In genomic region chr14:22566266-22566665, GRCh38 we compare ENCODE assay signal across 7 cellular contexts. TPM values are rescaled to one million over a fixed set of nuclear protein-coding genes. Genes with fewer than 3 reads are reported as not detected.
DNase-seq lines count a peak whose midpoint lies in the region; ATAC-seq and TF ChIP-seq lines count a peak whose summit lies in the region.
"Not testable (repeated sequence)": the region's sequence is repeated elsewhere in the genome, so short reads cannot be mapped to it uniquely, and the experiment has no call there.

No MANE protein-coding gene starts in this region.

- peaks cover 76% of the 10 kb centered on the region for H3K36me3 Mint-ChIP-seq in Caco-2 (ENCODE audit: insufficient read depth, unreplicated experiment)
- H3K36me3 Mint-ChIP-seq in activated CD4-positive, alpha-beta T cell treated with anti-CD3 and anti-CD28 coated beads, Interleukin-2, amount 10 ng/mL, durations not matched to agents 7 days and 5 days (ENCODE audit: low read depth) = peaks cover 73% of the 10 kb centered on the region
- not testable (repeated sequence) for H3K36me3 Mint-ChIP-seq in naive B cell

- H3K27ac Mint-ChIP-seq in Caco-2 (ENCODE audit: unreplicated experiment) (peak overlapping the region; percentile 72), naive B cell (peak overlapping the region; percentile 78 to 96 (median 88))
- H3K27ac Mint-ChIP-seq in activated CD4-positive, alpha-beta T cell treated with anti-CD3 and anti-CD28 coated beads, Interleukin-2, amount 10 ng/mL, durations not matched to agents 7 days and 5 days = peak overlapping the region; percentile 95

- H3K79me2 ChIP-seq in OCI-LY7 (ENCODE audit: insufficient read depth, low read depth, low read length) = peaks cover 53% of the 10 kb centered on the region; the same call in 1 of the 2 replicates

- DNase-seq in Caco-2; OCI-LY7 (ENCODE audit: low spot score); activated CD4-positive, alpha-beta T cell treated with anti-CD3 and anti-CD28 coated beads, Interleukin-2, amount 10 ng/mL, durations not matched to agents 7 days and 5 days; effector memory CD4-positive, alpha-beta T cell; naive B cell: not testable (repeated sequence)
- peak; percentile 65 for DNase-seq in activated effector memory CD4-positive, alpha-beta T cell treated with anti-CD3 and anti-CD28 coated beads, Interleukin-2, amount 50 U/mL, for 16 hours
- peak; percentile 11 for DNase-seq in stimulated activated CD4-positive, alpha-beta T cell treated with anti-CD3 and anti-CD28 coated beads, Interleukin-4, amount 100 ng/mL, for 24 hours

- H3K27ac ChIP-seq in OCI-LY7 (ENCODE audit: low read depth, low read length, poor library complexity, severe bottlenecking) = peak overlapping the region; percentile 83
- H3K27ac ChIP-seq in effector memory CD4-positive, alpha-beta T cell (ENCODE audit: insufficient read depth, low read length, poor library complexity, severe bottlenecking) = peak overlapping the region; percentile 91

- H3K27me3 Mint-ChIP-seq in Caco-2 (ENCODE audit: insufficient read depth, unreplicated experiment); activated CD4-positive, alpha-beta T cell treated with anti-CD3 and anti-CD28 coated beads, Interleukin-2, amount 10 ng/mL, durations not matched to agents 7 days and 5 days; naive B cell: not testable (repeated sequence)

- not testable (repeated sequence) for H2AFZ ChIP-seq in OCI-LY7 (ENCODE audit: low read length)

- peak overlapping the region; percentile 56 for H3K4me2 ChIP-seq in OCI-LY7 (ENCODE audit: low read length)

- BruUV-seq in Caco-2 (replicated peaks; lab: Mats Ljungman, UMichigan); OCI-LY7 (replicated peaks; lab: Mats Ljungman, UMichigan): not testable (repeated sequence)

- H3K4me1 ChIP-seq in Caco-2 = peaks cover 77% of the 10 kb centered on the region
- peaks cover 97% of the 10 kb centered on the region for H3K4me1 ChIP-seq in OCI-LY7 (ENCODE audit: insufficient read depth, low read length, poor library complexity, severe bottlenecking)
- peaks cover 80% of the 10 kb centered on the region for H3K4me1 ChIP-seq in effector memory CD4-positive, alpha-beta T cell (ENCODE audit: control insufficient read depth, insufficient read depth, low read length, poor library complexity, severe bottlenecking)

- H3K9me2 ChIP-seq in OCI-LY7 (ENCODE audit: insufficient read depth, low read length) = not testable (repeated sequence)

- not testable (repeated sequence) for H3K4me3 ChIP-seq in Caco-2 (ENCODE audit: low read depth, low read length); OCI-LY7 (ENCODE audit: low read depth, low read length, poor library complexity, severe bottlenecking); effector memory CD4-positive, alpha-beta T cell (ENCODE audit: insufficient read depth, low read depth, low read length, poor library complexity, severe bottlenecking)

- H3K27me3 ChIP-seq in Caco-2 (replicated peaks; ENCODE audit: control insufficient read depth, insufficient read depth, low read length); effector memory CD4-positive, alpha-beta T cell (replicated peaks; ENCODE audit: control insufficient read depth, insufficient read depth, low read length, poor library complexity, severe bottlenecking): not testable (repeated sequence)

- not testable (repeated sequence) for ATAC-seq in naive B cell (ENCODE audit: low read depth in 2 of 2)

- not testable (repeated sequence) for H3K9me3 ChIP-seq in Caco-2; OCI-LY7 (ENCODE audit: low read length); effector memory CD4-positive, alpha-beta T cell (ENCODE audit: control insufficient read depth, low read length)

- not testable (repeated sequence) for H4K20me1 ChIP-seq in OCI-LY7 (ENCODE audit: insufficient read depth, low read length)

- not testable (repeated sequence) for H3K36me3 ChIP-seq in Caco-2 (ENCODE audit: control insufficient read depth, insufficient read depth, low read length); effector memory CD4-positive, alpha-beta T cell (ENCODE audit: control insufficient read depth, insufficient read depth, low read length)
- peaks cover 55% of the 10 kb centered on the region for H3K36me3 ChIP-seq in OCI-LY7 (ENCODE audit: insufficient read depth, low read length)

- H3K9me3 Mint-ChIP-seq in Caco-2 (ENCODE audit: unreplicated experiment); activated CD4-positive, alpha-beta T cell treated with anti-CD3 and anti-CD28 coated beads, Interleukin-2, amount 10 ng/mL, durations not matched to agents 7 days and 5 days; naive B cell: not testable (repeated sequence)

- TF ChIP-seq CTCF in Caco-2 (IDR thresholded peaks at IDR 0.05; ENCODE audit: insufficient read depth in 1 of 2, low read depth in 1 of 2, low read length in 1 of 2, severe bottlenecking in 1 of 2, unreplicated experiment in 1 of 2); OCI-LY7 (conservative IDR thresholded peaks at IDR 0.05; ENCODE audit: low read length): not testable (repeated sequence)

- H3K4me1 Mint-ChIP-seq in Caco-2 (ENCODE audit: low read depth, unreplicated experiment) = peaks cover 47% of the 10 kb centered on the region
- peaks cover 88% of the 10 kb centered on the region for H3K4me1 Mint-ChIP-seq in activated CD4-positive, alpha-beta T cell treated with anti-CD3 and anti-CD28 coated beads, Interleukin-2, amount 10 ng/mL, durations not matched to agents 7 days and 5 days
- H3K4me1 Mint-ChIP-seq in naive B cell = peaks cover 56 to 90% (median 75%) of the 10 kb centered on the region in 3 donors

- POLR2A ChIA-PET in Caco-2 (lab: Charles Lee) = interaction anchor here (0.7 kb wide), 1 partner anchor 23 kb away, joined by 6 read pairs; no protein-coding TSS in a partner anchor
- POLR2A ChIA-PET in OCI-LY7 (lab: Charles Lee) = interaction anchor here (0.6 to 3.7 kb wide), 17 partner anchors 10 to 447 kb away, joined by 3 to 23 read pairs (median 3); no protein-coding TSS in a partner anchor
- POLR2A ChIA-PET in activated CD4-positive, alpha-beta T cell treated with anti-CD3 and anti-CD28 coated beads, Interleukin-2, amount 10 ng/mL, durations not matched to agents 7 days and 5 days (lab: Charles Lee) = interaction anchor here (0.6 to 1.5 kb wide), 4 partner anchors 8 to 470 kb away, joined by 3 to 8 read pairs (median 3); no protein-coding TSS in a partner anchor

- not testable (repeated sequence) for H3K4me3 Mint-ChIP-seq in Caco-2 (ENCODE audit: unreplicated experiment)
- H3K4me3 Mint-ChIP-seq in activated CD4-positive, alpha-beta T cell treated with anti-CD3 and anti-CD28 coated beads, Interleukin-2, amount 10 ng/mL, durations not matched to agents 7 days and 5 days = peak overlapping the region; percentile 58
- peak overlapping the region in 6 of 8 donors; percentile 50 to 86 (median 68) for H3K4me3 Mint-ChIP-seq in naive B cell

- CTCF ChIA-PET in Caco-2 (lab: Charles Lee) = not testable (repeated sequence)
- CTCF ChIA-PET in OCI-LY7 (lab: Charles Lee; ENCODE audit: unreplicated experiment) = interaction anchor here (3.1 kb wide), 1 partner anchor 10 kb away, joined by 18 read pairs; no protein-coding TSS in a partner anchor
- CTCF ChIA-PET in activated CD4-positive, alpha-beta T cell treated with anti-CD3 and anti-CD28 coated beads, Interleukin-2, amount 10 ng/mL, durations not matched to agents 7 days and 5 days (lab: Charles Lee) = interaction anchor here (0.5 to 12.8 kb wide), 10 partner anchors 6 to 648 kb away, joined by 3 to 335 read pairs (median 3); no protein-coding TSS in a partner anchor

- intact Hi-C loops in Caco-2 (cut with micrococcal nuclease; ENCODE audit: unreplicated experiment); OCI-LY7 (cut with micrococcal nuclease; ENCODE audit: unreplicated experiment): not testable (repeated sequence)

RNA-seq across cellular contexts. Expression of gene DAD1, which starts 22.8 kb away (rescaled TPM):
- total RNA-seq in Caco-2 (2022) = 151 and 160 TPM in 2 replicates
- total RNA-seq in OCI-LY7 (2014; rRNA removed; shearing (Covaris generic)) = 88.6 and 154 TPM in 2 replicates
- total RNA-seq in OCI-LY7 (2022) = 115 and 117 TPM in 2 replicates
- 100 to 1,000 TPM; 169 to 233 TPM for total RNA-seq in activated CD4-positive, alpha-beta T cell treated with anti-CD3 and anti-CD28 coated beads, Interleukin-2, amount 10 ng/mL, durations not matched to agents 7 days and 5 days
- polyA plus RNA-seq in naive B cell (ENCODE audit: low read depth in 6 of 6) = 100 to 1,000 TPM; 427 to 721 (median 474) TPM

RNA-seq across cellular contexts. Expression of gene ABHD4, which starts 31.8 kb away (rescaled TPM):
- total RNA-seq in Caco-2 (2022) (64.5 and 73.5 TPM in 2 replicates), OCI-LY7 (2022) (15.1 and 15.6 TPM in 2 replicates)
- total RNA-seq in OCI-LY7 (2014; rRNA removed; shearing (Covaris generic)) = 5.6 and 6.6 TPM in 2 replicates
- 10 to 100 TPM in 1 of 2 experiments, 1 to 10 TPM in 1; 8.3 to 10.4 TPM for total RNA-seq in activated CD4-positive, alpha-beta T cell treated with anti-CD3 and anti-CD28 coated beads, Interleukin-2, amount 10 ng/mL, durations not matched to agents 7 days and 5 days
- polyA plus RNA-seq in naive B cell (ENCODE audit: low read depth in 6 of 6) = 10 to 100 TPM in 2 of 6 donors, 1 to 10 TPM in 4; 4.8 to 14.1 (median 9.2) TPM
